18 cellular contexts compared by ENCODE assay signal in the genomic region with DNA sequence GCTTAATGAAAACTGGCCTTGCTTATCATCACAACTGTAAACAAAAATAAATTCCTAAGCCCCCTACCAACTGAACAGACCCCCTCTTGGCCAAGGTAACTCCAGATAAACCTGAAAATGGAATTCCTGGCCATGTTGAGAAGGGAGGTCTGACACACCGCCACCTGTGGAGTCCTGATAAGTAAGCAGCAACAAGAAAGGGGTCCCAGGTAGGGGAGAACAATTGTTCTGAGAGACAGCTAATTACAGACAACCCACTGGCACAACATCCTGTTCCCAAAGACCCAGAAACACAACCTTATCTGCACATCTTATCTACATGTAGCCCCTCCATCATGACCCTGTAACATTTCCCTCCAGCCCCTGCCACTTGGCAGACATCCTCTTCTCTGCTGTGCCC.
A peak's percentile ranks its signal among the peaks of the same experiment; 100 is the strongest.
DNase-seq lines count a peak whose midpoint lies in the region; ATAC-seq and TF ChIP-seq lines count a peak whose summit lies in the region.
"Had no signal": no experiment of that assay in that cellular context is flagged by ENCODE, and none has a peak within 500 bp of the region (broad histone marks: within the 10 kb centered on the region; RNA-seq: fewer than 3 reads in every experiment).

No MANE protein-coding gene starts in this region.

- H3K9ac ChIP-seq in HUES48 (ENCODE audit: low read depth, low read length) (no peak overlapping the region), endodermal cell (ENCODE audit: extremely low read depth, low read length, poor library complexity, severe bottlenecking) (peak overlapping the region; percentile 38), mesendoderm (ENCODE audit: low read length) (no peak overlapping the region)
- H3K9ac ChIP-seq: BLaER1 treated with 17β-estradiol and CSF1 and Interleukin-3, amounts not matched to agents 10 nM and 100 nM had no signal

- no peaks in the 10 kb centered on the region for H3K36me3 ChIP-seq in GM23338 (ENCODE audit: insufficient read depth)
- no peaks in the 10 kb centered on the region for H3K36me3 ChIP-seq in HUES48 (ENCODE audit: control insufficient read depth, insufficient read depth, low read length)
- no peaks in the 10 kb centered on the region for H3K36me3 ChIP-seq in endodermal cell (ENCODE audit: control insufficient read depth, insufficient read depth, low read length)
- H3K36me3 ChIP-seq in mesendoderm (ENCODE audit: control insufficient read depth, insufficient read depth, low read length) = no peaks in the 10 kb centered on the region
- H3K36me3 ChIP-seq: BLaER1 treated with 17β-estradiol and CSF1 and Interleukin-3, amounts not matched to agents 10 nM and 100 nM had no signal

- H3K4ac ChIP-seq in mesendoderm (ENCODE audit: low read depth, low read length) = no peak overlapping the region

- H3K27me3 ChIP-seq in GM23338 (ENCODE audit: insufficient read depth) = no peaks in the 10 kb centered on the region
- no peaks in the 10 kb centered on the region for H3K27me3 ChIP-seq in HUES48 (ENCODE audit: control insufficient read depth, insufficient read depth, low read length)
- H3K27me3 ChIP-seq in endodermal cell (ENCODE audit: control insufficient read depth, insufficient read depth, low read length, poor library complexity, severe bottlenecking) = no peaks in the 10 kb centered on the region
- no peaks in the 10 kb centered on the region for H3K27me3 ChIP-seq in mesendoderm (ENCODE audit: insufficient read depth, low read length, poor library complexity)
- H3K27me3 ChIP-seq: BLaER1 treated with 17β-estradiol and CSF1 and Interleukin-3, amounts not matched to agents 10 nM and 100 nM had no signal

- H3K4me1 Mint-ChIP-seq in GM23338 (peaks cover 39% of the 10 kb centered on the region), endodermal cell (peaks cover 57% of the 10 kb centered on the region)
- H3K4me1 Mint-ChIP-seq: B cell, IgD-negative memory B cell had no signal

- H3K9me3 Mint-ChIP-seq in GM23338 = peaks cover 10% of the 10 kb centered on the region
- H3K9me3 Mint-ChIP-seq in endodermal cell = peaks cover 10% of the 10 kb centered on the region

- H3K27me3 Mint-ChIP-seq in GM23338 (ENCODE audit: insufficient read depth, low read depth, poor library complexity) = peaks cover 2% of the 10 kb centered on the region
- no peaks in the 10 kb centered on the region for H3K27me3 Mint-ChIP-seq in endodermal cell (ENCODE audit: insufficient read depth)

- H4K8ac ChIP-seq in mesendoderm (ENCODE audit: low read depth, low read length) = no peak overlapping the region

- peak overlapping the region; percentile 85 for H3K56ac ChIP-seq in mesendoderm (ENCODE audit: low read length)

- H3K9me3 ChIP-seq in HUES48 (ENCODE audit: control insufficient read depth, insufficient read depth, low read length) = no peaks in the 10 kb centered on the region
- peaks cover 6% of the 10 kb centered on the region for H3K9me3 ChIP-seq in endodermal cell (ENCODE audit: control insufficient read depth, low read length)

- H3K27ac Mint-ChIP-seq in GM23338 (no peak overlapping the region), endodermal cell (peak overlapping the region; percentile 92)
- H3K27ac Mint-ChIP-seq: B cell; CD8-positive, alpha-beta T cell; IgD-negative memory B cell had no signal

- H2AFZ ChIP-seq in GM23338 = no peak overlapping the region

- TF ChIP-seq CTCF in GM23338 (conservative IDR thresholded peaks at IDR 0.05; ENCODE audit: low read depth in 2 of 2) (no peak), endodermal cell (conservative IDR thresholded peaks at IDR 0.05) (no peak), GM13976 (IDR thresholded peaks at IDR 0.05; ENCODE audit: borderline replicate concordance, control extremely low read depth, extremely low read depth, insufficient read depth, missing control alignments) (no peak)

- no peak overlapping the region for H4K5ac ChIP-seq in mesendoderm (ENCODE audit: low read length)

- 39% methylated on average over 1 of the region's 1 CpG; no CpG with 5 or more reads in 1 of the 2 experiments for WGBS in endodermal cell (ENCODE audit: insufficient coverage in 1 of 2, insufficient read length in 1 of 2), 2 experiments
- no CpG with 5 or more reads among the region's 1 CpG for WGBS in mesendoderm (ENCODE audit: extremely low coverage, insufficient coverage, low lambda C conversion rate)

- peak overlapping the region; percentile 97 for H3K18ac ChIP-seq in mesendoderm (ENCODE audit: low read length)

- H3K9me2 ChIP-seq in GM23338 (ENCODE audit: insufficient read depth) = no peaks in the 10 kb centered on the region; the same call in 1 of the 2 replicates

- H2AK5ac ChIP-seq in mesendoderm (ENCODE audit: low read length) = no peak overlapping the region

- ATAC-seq in GM23338 = no peak
- ATAC-seq: CD8-positive, alpha-beta T cell; GM12878; HepG2 had no signal

- no peak overlapping the region for H2BK15ac ChIP-seq in mesendoderm (replicated peaks; ENCODE audit: low read depth)

- H3K79me2 ChIP-seq in GM23338 (replicated peaks; ENCODE audit: insufficient read depth) = no peaks in the 10 kb centered on the region
- H3K79me2 ChIP-seq in mesendoderm (ENCODE audit: control insufficient read depth, insufficient read depth, low read length) = no peaks in the 10 kb centered on the region

- in situ Hi-C loops in GM13976 (cut with MboI; ENCODE audit: low sequenced_read_pairs, unreplicated experiment) = no loop called here

- peak overlapping the region; percentile 99 for H2BK5ac ChIP-seq in mesendoderm (ENCODE audit: low read length)

- H3K27ac ChIP-seq in GM23338 (ENCODE audit: low read depth) (no peak overlapping the region), HUES48 (ENCODE audit: low read depth, low read length) (peak overlapping the region; percentile 82), endodermal cell (ENCODE audit: low read depth, low read length) (peak overlapping the region; percentile 55), mesendoderm (ENCODE audit: low read depth, low read length) (peak overlapping the region; percentile 95)
- H3K27ac ChIP-seq: BLaER1 treated with 17β-estradiol and CSF1 and Interleukin-3, amounts not matched to agents 10 nM and 100 nM had no signal

- H3F3A ChIP-seq in GM23338 (replicated peaks; ENCODE audit: low read depth) = no peaks in the 10 kb centered on the region

- H3K4me1 ChIP-seq in GM23338 (ENCODE audit: insufficient read depth) (peaks cover 23% of the 10 kb centered on the region), HUES48 (ENCODE audit: control insufficient read depth, insufficient read depth, low read length) (peaks cover 23% of the 10 kb centered on the region), endodermal cell (ENCODE audit: control insufficient read depth, insufficient read depth, low read length) (peaks cover 2% of the 10 kb centered on the region), mesendoderm (ENCODE audit: control insufficient read depth, low read depth, low read length) (peaks cover 12% of the 10 kb centered on the region)

- H2BK120ac ChIP-seq in mesendoderm (ENCODE audit: low read depth, low read length) = peak overlapping the region; percentile 99

- H3K79me1 ChIP-seq in mesendoderm (ENCODE audit: low read length) = no peaks in the 10 kb centered on the region

- H3K4me2 ChIP-seq in GM23338 (0 out of 2 replicates have a peak overlapping the region, but pooled peaks have one; percentile 33), mesendoderm (ENCODE audit: low read length) (no peak overlapping the region)

- no peak overlapping the region for H3K23ac ChIP-seq in mesendoderm (ENCODE audit: low read length)

- H3K4me3 ChIP-seq in GM23338 (no peak overlapping the region), HUES48 (ENCODE audit: low read depth, low read length) (no peak overlapping the region), endodermal cell (ENCODE audit: low read length) (no peak overlapping the region), mesendoderm (ENCODE audit: low read length) (no peak overlapping the region)
- H3K4me3 ChIP-seq: BLaER1 treated with 17β-estradiol and CSF1 and Interleukin-3, amounts not matched to agents 10 nM and 100 nM; GM12878 had no signal

- DNase-seq in GM23338 (ENCODE audit: low spot score) (no peak), endodermal cell (peak; percentile 82), mesendoderm (peak; percentile 98), GM13976 (ENCODE audit: low spot score) (no peak), NCI-H2196 (lab: John Stamatoyannopoulos, UW; ENCODE audit: unreplicated experiment) (no peak), hypothalamus (lab: John Stamatoyannopoulos, UW) (no peak)
- DNase-seq: Calu3; CD8-positive, alpha-beta T cell; DMS79 treated with DMSO at 0.1 percent for 48 hours; GOT3; H7; KBM-7 had no signal

- no peaks in the 10 kb centered on the region for H4K20me1 ChIP-seq in GM23338 (replicated peaks; ENCODE audit: insufficient read depth)
- H4K20me1 ChIP-seq: BLaER1 treated with 17β-estradiol and CSF1 and Interleukin-3, amounts not matched to agents 10 nM and 100 nM had no signal

- no peak overlapping the region for H3K4me3 Mint-ChIP-seq in GM23338
- no peak overlapping the region for H3K4me3 Mint-ChIP-seq in endodermal cell
- H3K4me3 Mint-ChIP-seq: B cell; CD8-positive, alpha-beta T cell; IgD-negative memory B cell had no signal

- peaks cover 4% of the 10 kb centered on the region; the same call in 2 of the 3 replicates for H3K36me3 Mint-ChIP-seq in GM23338 (ENCODE audit: low read depth)
- no peaks in the 10 kb centered on the region for H3K36me3 Mint-ChIP-seq in endodermal cell (ENCODE audit: low read depth)
- H3K36me3 Mint-ChIP-seq: CD8-positive, alpha-beta T cell had no signal

TF ChIP-seq in GM23338, 12 proteins besides CTCF, POLR2A, EP300 and RAD21 (continues in another document):
- TF ChIP-seq EZH2 (IDR thresholded peaks at IDR 0.05; ENCODE audit: low read depth, unreplicated experiment) = no peak

Comparison
In these comparisons a context has a peak if more than half of its experiments do, and no peak if none do; other contexts are left out.
1. DNase-seq: peak in endodermal cell (single experiment) and mesendoderm (single experiment); none in GM23338 (single experiment), GM13976 (single experiment), NCI-H2196 (single experiment) and hypothalamus (0 of 51).